Comparison of ENCODE assay signal across 8 cellular contexts in genomic region chr1:84691139-84691783, GRCh38. TPM values are rescaled to one million over a fixed set of nuclear protein-coding genes. Genes with fewer than 3 reads are reported as not detected.
DNase-seq lines count a peak whose midpoint lies in the region; ATAC-seq and TF ChIP-seq lines count a peak whose summit lies in the region.

No MANE protein-coding gene starts in this region.

- H3K4me3 ChIP-seq in gastroesophageal sphincter, result peak overlapping the region; percentile 84 to 89

- peaks cover 0 to 37% (median 5%) of the 10 kb centered on the region in 3 donors for H3K4me1 ChIP-seq in gastroesophageal sphincter

- no peak for TF ChIP-seq EP300 in gastroesophageal sphincter (IDR thresholded peaks at IDR 0.05)

- no peaks in the 10 kb centered on the region for H3K9me3 ChIP-seq in gastroesophageal sphincter

- no peaks in the 10 kb centered on the region for H3K9me3 Mint-ChIP-seq in activated CD4-positive, alpha-beta T cell treated with anti-CD3 and anti-CD28 coated beads for 36 hours (ENCODE audit: low read depth)
- no peaks in the 10 kb centered on the region for H3K9me3 Mint-ChIP-seq in T-cell
- no peaks in the 10 kb centered on the region for H3K9me3 Mint-ChIP-seq in stimulated activated effector memory CD8-positive, alpha-beta T cell treated with anti-CD3 and anti-CD28 coated beads, Interleukin-12 subunit alpha, Interleukin-12 subunit beta, amount 100 ng/mL, for 72 hours

- H3K36me3 ChIP-seq in gastroesophageal sphincter, result no peaks in the 10 kb centered on the region

- CTCF ChIA-PET in activated CD4-positive, alpha-beta T cell treated with anti-CD3 and anti-CD28 coated beads for 36 hours (lab: Charles Lee), result interaction anchor here (0.5 to 4.3 kb wide), 5 partner anchors 32 to 550 kb away, joined by 3 to 17 read pairs (median 4); no protein-coding TSS in a partner anchor
- CTCF ChIA-PET in T-cell (lab: Charles Lee), result interaction anchor here in 1 of 2 donors (0.6 to 0.7 kb wide), 2 partner anchors 24 to 248 kb away, joined by 3 read pairs; no protein-coding TSS in a partner anchor

- H3K27ac ChIP-seq in gastroesophageal sphincter, result peak overlapping the region in 3 of 4 donors; percentile 91 to 93 (median 92)

- peak; percentile 25 for DNase-seq in activated CD4-positive, alpha-beta T cell treated with anti-CD3 and anti-CD28 coated beads for 36 hours
- DNase-seq in activated CD4-positive, alpha-beta T cell treated with anti-CD3 and anti-CD28 coated beads, Interleukin-2, amount 50 U/mL, for 4 hours, result no peak
- DNase-seq in T-cell (no peak), AML-193 (lab: John Stamatoyannopoulos, UW) (no peak), hippocampal formation (lab: John Stamatoyannopoulos, UW) (no peak)
- no peak for DNase-seq in stimulated activated effector memory CD8-positive, alpha-beta T cell treated with anti-CD3 and anti-CD28 coated beads, Interleukin-12 subunit alpha, Interleukin-12 subunit beta, amount 100 ng/mL, for 72 hours (ENCODE audit: low spot score in 2 of 2)

- POLR2A ChIA-PET in activated CD4-positive, alpha-beta T cell treated with anti-CD3 and anti-CD28 coated beads for 36 hours (lab: Charles Lee), result interaction anchor here (0.6 kb wide), 1 partner anchor 69 kb away, joined by 3 read pairs; no protein-coding TSS in a partner anchor
- POLR2A ChIA-PET in T-cell (lab: Charles Lee), result interaction anchor here in 1 of 2 donors (0.6 to 1.2 kb wide), 2 partner anchors 10 to 513 kb away, joined by 3 to 7 read pairs; no protein-coding TSS in a partner anchor

- no peaks in the 10 kb centered on the region for H3K36me3 Mint-ChIP-seq in activated CD4-positive, alpha-beta T cell treated with anti-CD3 and anti-CD28 coated beads for 36 hours (ENCODE audit: low read depth)
- no peaks in the 10 kb centered on the region for H3K36me3 Mint-ChIP-seq in T-cell
- H3K36me3 Mint-ChIP-seq in stimulated activated effector memory CD8-positive, alpha-beta T cell treated with anti-CD3 and anti-CD28 coated beads, Interleukin-12 subunit alpha, Interleukin-12 subunit beta, amount 100 ng/mL, for 72 hours, result peaks cover 7% of the 10 kb centered on the region

- no peaks in the 10 kb centered on the region for H3K27me3 Mint-ChIP-seq in activated CD4-positive, alpha-beta T cell treated with anti-CD3 and anti-CD28 coated beads for 36 hours
- peaks cover 0 to 5% of the 10 kb centered on the region in 2 donors for H3K27me3 Mint-ChIP-seq in T-cell

- intact Hi-C loops in activated CD4-positive, alpha-beta T cell treated with anti-CD3 and anti-CD28 coated beads for 36 hours (cut with DNase I, micrococcal nuclease), result loop anchor here (2.0 to 5.0 kb wide), 7 partner anchors 69 to 614 kb away; partner anchors contain the start of gene BCL10 (in 1 of the 2)

- TF ChIP-seq POLR2A in gastroesophageal sphincter (IDR thresholded peaks at IDR 0.05), result no peak

- 55 to 69% methylated on average over 10 to 13 of the region's 13 CpGs for WGBS in gastroesophageal sphincter (ENCODE audit: low coverage in 1 of 2), 2 donors

- H3K4me3 Mint-ChIP-seq in activated CD4-positive, alpha-beta T cell treated with anti-CD3 and anti-CD28 coated beads for 36 hours, result peak overlapping the region; percentile 91
- peak overlapping the region; percentile 92 to 99 (median 94) for H3K4me3 Mint-ChIP-seq in T-cell
- peak overlapping the region; percentile 95 for H3K4me3 Mint-ChIP-seq in stimulated activated effector memory CD8-positive, alpha-beta T cell treated with anti-CD3 and anti-CD28 coated beads, Interleukin-12 subunit alpha, Interleukin-12 subunit beta, amount 100 ng/mL, for 72 hours

- ATAC-seq in activated CD4-positive, alpha-beta T cell treated with anti-CD3 and anti-CD28 coated beads for 36 hours, result no peak
- ATAC-seq in T-cell (replicated peaks in 1 of 4), result no peak
- ATAC-seq in gastroesophageal sphincter, result no peak
- ATAC-seq in stimulated activated effector memory CD8-positive, alpha-beta T cell treated with anti-CD3 and anti-CD28 coated beads, Interleukin-12 subunit alpha, Interleukin-12 subunit beta, amount 100 ng/mL, for 72 hours, result no peak
- ATAC-seq in HG03108 (IDR thresholded peaks at IDR 0.05; ENCODE audit: unreplicated experiment), result no peak

- H3K27ac Mint-ChIP-seq in activated CD4-positive, alpha-beta T cell treated with anti-CD3 and anti-CD28 coated beads for 36 hours, result peak overlapping the region; percentile 85
- H3K27ac Mint-ChIP-seq in T-cell, result peak overlapping the region; percentile 95 to 98
- H3K27ac Mint-ChIP-seq in stimulated activated effector memory CD8-positive, alpha-beta T cell treated with anti-CD3 and anti-CD28 coated beads, Interleukin-12 subunit alpha, Interleukin-12 subunit beta, amount 100 ng/mL, for 72 hours, result peak overlapping the region; percentile 94

- TF ChIP-seq CTCF in gastroesophageal sphincter (IDR thresholded peaks at IDR 0.05), result no peak

- H3K4me1 Mint-ChIP-seq in activated CD4-positive, alpha-beta T cell treated with anti-CD3 and anti-CD28 coated beads for 36 hours, result peaks cover 56% of the 10 kb centered on the region
- peaks cover 56 to 74% (median 61%) of the 10 kb centered on the region in 3 donors for H3K4me1 Mint-ChIP-seq in T-cell
- H3K4me1 Mint-ChIP-seq in stimulated activated effector memory CD8-positive, alpha-beta T cell treated with anti-CD3 and anti-CD28 coated beads, Interleukin-12 subunit alpha, Interleukin-12 subunit beta, amount 100 ng/mL, for 72 hours, result peaks cover 48% of the 10 kb centered on the region

- H3K27me3 ChIP-seq in gastroesophageal sphincter, result no peaks in the 10 kb centered on the region

RNA-seq across cellular contexts. Expression of gene SSX2IP, which starts 1.0 kb away (rescaled TPM):
- 10 to 100 TPM; 10.3 to 12.3 TPM for total RNA-seq in activated CD4-positive, alpha-beta T cell treated with anti-CD3 and anti-CD28 coated beads for 36 hours
- total RNA-seq in T-cell (10 to 100 TPM in 1 of 5 donors, 1 to 10 TPM in 4; 6.2 to 10.9 (median 7.7) TPM), gastroesophageal sphincter (10 to 100 TPM; 10.8 to 21.9 (median 17.0) TPM)
